13 cellular contexts compared by ENCODE assay signal in the genomic region with DNA sequence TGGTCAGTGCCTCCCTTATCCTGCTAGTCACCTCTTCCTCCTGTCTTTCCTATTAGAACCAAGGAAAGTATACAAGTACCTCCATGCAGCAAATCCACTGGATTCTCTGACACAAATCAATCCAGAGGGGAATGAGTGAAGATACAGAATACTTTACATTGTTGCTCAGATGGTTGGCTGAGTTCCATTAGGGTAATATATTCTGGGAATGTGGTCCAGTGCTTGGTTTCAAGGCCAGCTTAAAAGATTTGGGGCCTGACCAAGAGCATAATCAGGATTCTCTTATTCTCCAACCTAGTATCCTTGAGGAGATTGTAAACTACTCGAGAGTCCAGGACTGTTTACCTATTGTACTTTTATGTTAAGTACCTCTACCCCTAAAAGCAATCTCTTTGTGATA. TPM values are rescaled to one million over a fixed set of nuclear protein-coding genes. Genes with fewer than 3 reads are reported as not detected.
A peak's percentile ranks its signal among the peaks of the same experiment; 100 is the strongest.
DNase-seq lines count a peak whose midpoint lies in the region; FAIRE-seq and TF ChIP-seq lines count a peak whose summit lies in the region.
"Had no signal": no experiment of that assay in that cellular context is flagged by ENCODE, and none has a peak within 500 bp of the region (broad histone marks: within the 10 kb centered on the region; RNA-seq: fewer than 3 reads in every experiment).

No MANE protein-coding gene starts in this region.

- no peak for TF ChIP-seq CTCF in MM.1S (IDR thresholded peaks at IDR 0.05; ENCODE audit: low read length)
- TF ChIP-seq CTCF in fibroblast of the aortic adventitia (IDR thresholded peaks at IDR 0.05; ENCODE audit: insufficient read depth, low read length) = no peak
- TF ChIP-seq CTCF in smooth muscle cell (IDR thresholded peaks at IDR 0.05; ENCODE audit: borderline replicate concordance, insufficient read depth, poor library complexity, severe bottlenecking) = no peak

- H3K4me2 ChIP-seq in MM.1S (ENCODE audit: low read depth, low read length) (peak overlapping the region; percentile 59), smooth muscle cell (peak overlapping the region; percentile 55)
- H3K4me2 ChIP-seq: PC-9 had no signal

- DNase-seq in DMS79 (lab: John Stamatoyannopoulos, UW) (peak; percentile 90), MM.1S (no peak), fibroblast of the aortic adventitia (ENCODE audit: low read depth) (peak; percentile 60), smooth muscle cell (lab: John Stamatoyannopoulos, UW; ENCODE audit: unreplicated experiment) (no peak), frontal cortex (ENCODE audit: low spot score in 2 of 2) (no peak), amygdala (lab: John Stamatoyannopoulos, UW) (no peak)
- DNase-seq in activated CD4-positive, alpha-beta T cell treated with anti-CD3 and anti-CD28 coated beads for 4 hours = no peak
- DNase-seq: activated CD4-positive, alpha-beta T cell treated with anti-CD3 and anti-CD28 coated beads, Interleukin-2, amount 50 U/mL, for 4 hours; activated T-cell treated with anti-CD3 and anti-CD28 coated beads, Interleukin-2, amount 50 U/mL, for 24 hours; endodermal cell; NCI-H1694; PC-9 had no signal

- H3K79me2 ChIP-seq in MM.1S (ENCODE audit: low read length) (peaks cover 98% of the 10 kb centered on the region), smooth muscle cell (ENCODE audit: low read depth) (peaks cover 53% of the 10 kb centered on the region)

- H3K4me1 ChIP-seq in MM.1S (ENCODE audit: low read length) = peaks cover 57% of the 10 kb centered on the region
- peaks cover 11% of the 10 kb centered on the region for H3K4me1 ChIP-seq in smooth muscle cell (ENCODE audit: low read depth)

- H3K27me3 ChIP-seq in MM.1S (replicated peaks; ENCODE audit: insufficient read depth, low read length) (no peaks in the 10 kb centered on the region), smooth muscle cell (ENCODE audit: low read depth) (no peaks in the 10 kb centered on the region)

- H3K4me3 ChIP-seq in MM.1S (ENCODE audit: low read length) = no peak overlapping the region
- no peak overlapping the region for H3K4me3 ChIP-seq in fibroblast of the aortic adventitia (ENCODE audit: low read depth, low read length)
- H3K4me3 ChIP-seq in smooth muscle cell = peak overlapping the region; percentile 0
- H3K4me3 ChIP-seq: PC-9 had no signal

- H3K9ac ChIP-seq in MM.1S (ENCODE audit: low read length) = peak overlapping the region; percentile 5; the same call in 1 of the 2 replicates
- H3K9ac ChIP-seq in smooth muscle cell (ENCODE audit: low read depth) = no peak overlapping the region

- 5% methylated on average over 1 of the region's 1 CpG for WGBS in smooth muscle cell (ENCODE audit: low lambda C conversion rate)

- H3K27ac ChIP-seq in MM.1S (ENCODE audit: low read length) = peak overlapping the region; percentile 61; the same call in 1 of the 2 replicates
- H3K27ac ChIP-seq in smooth muscle cell (ENCODE audit: low read depth) = peak overlapping the region; percentile 59
- H3K27ac ChIP-seq: PC-9 had no signal

- H3F3A ChIP-seq in MM.1S (ENCODE audit: insufficient read depth, low read length) (peaks cover 27% of the 10 kb centered on the region), smooth muscle cell (ENCODE audit: low read depth) (peaks cover 15% of the 10 kb centered on the region)

- H4K20me1 ChIP-seq in MM.1S (ENCODE audit: insufficient read depth, low read length) (no peaks in the 10 kb centered on the region), smooth muscle cell (ENCODE audit: low read depth) (peaks cover 49% of the 10 kb centered on the region)

- H3K9me3 ChIP-seq in MM.1S (replicated peaks; ENCODE audit: insufficient read depth, low read length) = no peaks in the 10 kb centered on the region
- no peaks in the 10 kb centered on the region for H3K9me3 ChIP-seq in smooth muscle cell (replicated peaks; ENCODE audit: low read depth)

- no peak for FAIRE-seq in frontal cortex (lab: Jason Lieb, UNC)
- FAIRE-seq: GM18507 had no signal

- H3K36me3 ChIP-seq in MM.1S (replicated peaks; ENCODE audit: insufficient read depth, low read length) = no peaks in the 10 kb centered on the region
- no peaks in the 10 kb centered on the region for H3K36me3 ChIP-seq in smooth muscle cell (ENCODE audit: low read depth)

- H2AFZ ChIP-seq in MM.1S (ENCODE audit: low read length) (no peak overlapping the region), smooth muscle cell (ENCODE audit: low read depth) (no peak overlapping the region)
- H2AFZ ChIP-seq: PC-9 had no signal

- H3K9me2 ChIP-seq in MM.1S (replicated peaks; ENCODE audit: insufficient read depth, low read length) = no peaks in the 10 kb centered on the region

RNA-seq across cellular contexts. Expression of gene CARMIL1, which starts 23.0 kb away (rescaled TPM):
- 23.9 and 38.7 TPM in 2 replicates for total RNA-seq in fibroblast of the aortic adventitia (ENCODE audit: low replicate concordance)
- 24.1 and 31.1 TPM in 2 replicates for total RNA-seq in smooth muscle cell
- polyA plus RNA-seq in smooth muscle cell = 5.7 and 7.6 TPM in 2 replicates
- total RNA-seq in frontal cortex = 32.6 TPM

Comparison
In these comparisons a context has a peak if more than half of its experiments do, and no peak if none do; other contexts are left out.
1. DNase-seq: peak in DMS79 (single experiment) and fibroblast of the aortic adventitia (single experiment); none in MM.1S (single experiment), smooth muscle cell (single experiment), activated CD4-positive, alpha-beta T cell treated with anti-CD3 and anti-CD28 coated beads for 4 hours (0 of 2), frontal cortex (0 of 2) and amygdala (0 of 56).